2 cellular contexts compared by ENCODE assay signal in the genomic region with DNA sequence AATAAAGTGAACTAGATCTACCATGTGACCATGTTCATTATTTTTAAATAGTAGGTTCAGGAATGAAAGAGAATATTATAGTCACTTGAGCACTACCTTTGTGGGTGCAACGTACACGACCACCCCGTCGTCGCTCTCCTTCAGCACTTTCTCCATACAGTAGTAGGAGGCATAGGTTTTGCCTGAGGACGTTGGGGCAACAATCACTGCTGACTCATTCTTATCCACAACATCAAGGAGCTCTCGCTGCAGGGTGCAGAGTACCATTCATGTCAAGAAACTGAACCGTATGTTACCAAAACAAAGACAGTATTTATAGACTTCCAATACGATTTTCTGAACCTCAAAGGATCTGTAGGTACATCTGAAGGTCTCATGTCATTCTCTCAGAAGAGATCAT.
TF ChIP-seq lines count a peak whose summit lies in the region.

No MANE protein-coding gene starts in this region.

TF ChIP-seq in Ishikawa, 13 proteins besides CTCF, POLR2A, EP300 and RAD21:
- TF ChIP-seq EGR1 (IDR thresholded peaks at IDR 0.05) (no peak), REST (IDR thresholded peaks at IDR 0.05; ENCODE audit: low read depth) (0 out of 2 replicates have a peak, but pooled peaks have one; percentile 14)

TF ChIP-seq in K562, 482 proteins besides CTCF, POLR2A, EP300 and RAD21:
- no peak for TF ChIP-seq BRD4 (IDR thresholded peaks at IDR 0.05)
